8 cellular contexts compared by ENCODE assay signal in the genomic region with DNA sequence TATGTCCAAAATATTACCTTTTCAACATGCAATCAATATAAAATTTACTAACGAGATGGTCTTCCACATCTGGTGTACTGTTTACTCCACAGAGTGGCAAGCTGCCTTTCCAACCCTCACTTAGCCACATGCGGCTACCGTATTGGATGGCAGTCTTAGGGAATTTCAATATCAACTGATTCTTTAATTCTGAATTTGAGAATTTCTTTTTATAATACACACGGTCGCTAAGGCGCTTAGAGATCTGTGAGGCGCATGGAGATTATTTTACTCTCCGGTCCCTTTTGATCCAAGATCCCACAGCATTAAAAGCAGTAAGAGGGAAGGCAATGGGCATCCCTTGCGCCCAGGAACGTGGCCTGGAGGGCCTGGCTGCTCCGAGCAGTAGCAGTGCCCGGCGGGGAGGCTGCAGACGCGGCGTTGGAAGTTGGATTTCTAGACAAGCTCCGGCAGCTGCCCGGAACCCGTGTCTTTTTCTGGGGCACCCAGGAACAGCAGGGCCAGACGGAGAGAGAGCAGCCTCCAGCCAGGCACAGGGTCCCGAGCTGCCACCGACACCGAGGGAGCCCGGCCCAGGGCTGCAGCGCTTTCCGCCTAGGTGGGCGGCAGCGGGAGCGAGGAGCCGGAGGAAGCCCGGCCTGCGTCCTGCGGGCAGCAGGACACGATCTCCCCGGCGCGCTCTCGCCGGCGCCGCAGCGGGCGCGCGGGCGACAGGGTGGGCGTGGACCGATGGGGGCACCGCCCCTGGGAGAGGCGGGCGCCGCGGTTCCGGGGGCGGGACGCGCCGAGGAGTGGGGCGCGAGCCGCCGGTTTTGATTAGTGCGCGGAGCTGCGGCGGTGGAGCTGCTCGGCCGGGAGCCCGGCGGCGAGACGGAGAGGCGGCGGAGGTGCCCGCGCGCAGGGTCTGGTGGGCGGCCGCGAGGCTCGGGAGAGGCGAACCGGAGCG. TPM values are rescaled to one million over a fixed set of nuclear protein-coding genes. Genes with fewer than 3 reads are reported as not detected.
A peak's percentile ranks its signal among the peaks of the same experiment; 100 is the strongest.
DNase-seq lines count a peak whose midpoint lies in the region; ATAC-seq and TF ChIP-seq lines count a peak whose summit lies in the region.

A gene (plus strand): TSS at position 819 of the 946 bp plus-strand sequence. CDS start 402 bp downstream, outside the sequence.

- H3K4me1 ChIP-seq in HCT116 (ENCODE audit: control insufficient read depth in 1 of 2, insufficient read depth in 2 of 2, low read length in 2 of 2) (peaks cover 31 to 86% of the 10 kb centered on the region in 2 experiments), ovary (ENCODE audit: insufficient read depth) (peaks cover 6% of the 10 kb centered on the region), thymus (ENCODE audit: control insufficient read depth, insufficient read depth, low read length) (no peaks in the 10 kb centered on the region)

- H3K9me3 ChIP-seq in HCT116 (ENCODE audit: control insufficient read depth in 1 of 2, insufficient read depth in 1 of 2, low read depth in 1 of 2, low read length in 2 of 2) (no peaks in the 10 kb centered on the region), ovary (no peaks in the 10 kb centered on the region), thymus (ENCODE audit: control insufficient read depth) (no peaks in the 10 kb centered on the region)

- peak within 1 kb of the TSS; percentile 95 for H3K27ac Mint-ChIP-seq in activated naive CD8-positive, alpha-beta T cell

- RAD21 ChIA-PET in HCT116 (lab: Charles Lee; ENCODE audit: low non-redundant PET in 1 of 2, low total read pairs in 2 of 2, uncharacterized antibody in 2 of 2, unreplicated experiment in 2 of 2): interaction anchor here in 1 of 2 experiments (1.3 kb wide), 1 partner anchor 179 kb away, joined by 3 read pairs; no protein-coding TSS in a partner anchor

- WGBS in ovary, 3 donors: 0 to 1% (median 1%) methylated on average over 42 to 84 of the region's 84 CpGs
- WGBS in thymus: 1% methylated on average over 84 of the region's 84 CpGs

- no peaks in the 10 kb centered on the region; the same call in 1 of the 2 replicates for H4K20me1 ChIP-seq in HCT116 (ENCODE audit: insufficient read depth)

- H3K27ac ChIP-seq in HCT116 (ENCODE audit: low read depth, low read length) (peak within 1 kb of the TSS; percentile 92), ovary (peak within 1 kb of the TSS; percentile 82 to 83), thymus (ENCODE audit: low read depth) (peak within 1 kb of the TSS; percentile 96)

- TSS peak; percentile 87 for BruUV-seq in HCT116 (replicated peaks; lab: Mats Ljungman, UMichigan)

- ATAC-seq in HCT116: peak; percentile 83

- no peaks in the 10 kb centered on the region for H3K9me2 ChIP-seq in HCT116 (ENCODE audit: insufficient read depth)

- H3K36me3 Mint-ChIP-seq in activated naive CD8-positive, alpha-beta T cell: no peaks in the 10 kb centered on the region

- no peaks in the 10 kb centered on the region for H3K36me3 ChIP-seq in HCT116 (ENCODE audit: control insufficient read depth in 1 of 2, insufficient read depth in 2 of 2, low read length in 2 of 2)
- no peaks in the 10 kb centered on the region for H3K36me3 ChIP-seq in ovary
- no peaks in the 10 kb centered on the region for H3K36me3 ChIP-seq in thymus (ENCODE audit: control insufficient read depth, insufficient read depth)

- peak within 1 kb of the TSS; percentile 71 for H3K4me2 ChIP-seq in HCT116 (ENCODE audit: low read length)

- no peaks in the 10 kb centered on the region for H3K27me3 Mint-ChIP-seq in activated naive CD8-positive, alpha-beta T cell

- no peak for TF ChIP-seq EP300 in ovary (IDR thresholded peaks at IDR 0.05)

- H3K4me1 Mint-ChIP-seq in activated naive CD8-positive, alpha-beta T cell (ENCODE audit: low read depth): peaks cover 25% of the 10 kb centered on the region

- peaks cover 44% of the 10 kb centered on the region for H3K79me2 ChIP-seq in HCT116 (ENCODE audit: insufficient read depth, low read length)

- DNase-seq in GM03348 (ENCODE audit: low spot score) (peak; percentile 99), HCT116 (ENCODE audit: low read depth, low spot score) (peak; percentile 72), MV-4-11 (lab: John Stamatoyannopoulos, UW) (peak; percentile 77), SKM-1 treated with dmso at 0.1 percent for 144 hours (lab: John Stamatoyannopoulos, UW; ENCODE audit: unreplicated experiment) (peak; percentile 66), glomerular visceral epithelial cell (ENCODE audit: extremely low spot score) (peak; percentile 95), ovary (peak; percentile 85 to 92 (median 87))

- H3K9ac ChIP-seq in HCT116 (ENCODE audit: low read length): peak within 1 kb of the TSS; percentile 84

- intact Hi-C loops in HCT116 (cut with micrococcal nuclease): loop anchor here (2.0 to 5.0 kb wide), 2 partner anchors 134 to 179 kb away; no protein-coding TSS in a partner anchor
- intact Hi-C loops in ovary (cut with DNase I): loop anchor here in 2 of 4 donors (5.0 to 10.0 kb wide), 3 partner anchors 176 to 1814 kb away; a partner anchor contains a TSS

- H3K27me3 ChIP-seq in HCT116 (ENCODE audit: insufficient read depth, low read length) (no peaks in the 10 kb centered on the region), ovary (no peaks in the 10 kb centered on the region), thymus (ENCODE audit: control insufficient read depth, insufficient read depth) (no peaks in the 10 kb centered on the region)

- POLR2A ChIA-PET in HCT116 (lab: Charles Lee): interaction anchor here (1.3 to 1.7 kb wide), 3 partner anchors 11 to 135 kb away, joined by 3 to 6 read pairs (median 4); no protein-coding TSS in a partner anchor

- H3K4me3 Mint-ChIP-seq in activated naive CD8-positive, alpha-beta T cell: peak within 1 kb of the TSS; percentile 95

- TF ChIP-seq POLR2A in HCT116 (IDR thresholded peaks at IDR 0.05; ENCODE audit: borderline replicate concordance, extremely low read depth, insufficient read depth, insufficient read length): peak; percentile 98
- peak; percentile 92 for TF ChIP-seq POLR2A in ovary (IDR thresholded peaks at IDR 0.05)

- H3K9me3 Mint-ChIP-seq in activated naive CD8-positive, alpha-beta T cell (ENCODE audit: low read depth): no peaks in the 10 kb centered on the region

- no peak for TF ChIP-seq CTCF in HCT116 (IDR thresholded peaks at IDR 0.05 in 2 of 3, conservative IDR thresholded peaks at IDR 0.05 in 1 of 3; ENCODE audit: borderline replicate concordance in 1 of 3, insufficient read depth in 1 of 3, low read depth in 2 of 3, low read length in 2 of 3)
- peak in 1 of 3 donors; percentile 21 for TF ChIP-seq CTCF in ovary (IDR thresholded peaks at IDR 0.05)

- CTCF ChIA-PET in HCT116 (lab: Charles Lee): no interaction called here

- H3K4me3 ChIP-seq in HCT116 (replicated peaks in 1 of 2; ENCODE audit: low read depth in 1 of 2, low read length in 2 of 2): peak within 1 kb of the TSS; percentile 77 to 81
- peak within 1 kb of the TSS; percentile 86 for H3K4me3 ChIP-seq in ovary
- peak within 1 kb of the TSS; percentile 100 for H3K4me3 ChIP-seq in thymus (ENCODE audit: low read length)

- TF ChIP-seq RAD21 in HCT116 (IDR thresholded peaks at IDR 0.05; ENCODE audit: low read depth): no peak; the same call in 1 of the 2 replicates

- no peak within 1 kb of the TSS for H2AFZ ChIP-seq in HCT116 (ENCODE audit: low read depth, low read length, poor library complexity, severe bottlenecking)

TF ChIP-seq in HCT116, 20 proteins besides CTCF, POLR2A, EP300 and RAD21 (continues in another document):
- TF ChIP-seq TCF7L2 (IDR thresholded peaks at IDR 0.05; ENCODE audit: borderline replicate concordance, extremely low read depth, insufficient read depth, insufficient read length) (peak; percentile 8), SRF (IDR thresholded peaks at IDR 0.05; ENCODE audit: low read depth) (no peak), CEBPB (IDR thresholded peaks at IDR 0.05; ENCODE audit: low read depth) (no peak), SIN3A (IDR thresholded peaks at IDR 0.05; ENCODE audit: low read depth) (peak; percentile 75), ZFX (IDR thresholded peaks at IDR 0.05) (peak; percentile 76), SP1 (IDR thresholded peaks at IDR 0.05; ENCODE audit: low read depth) (peak; percentile 41; the same call in 1 of the 2 replicates), JUND (IDR thresholded peaks at IDR 0.05) (no peak), FOSL1 (IDR thresholded peaks at IDR 0.05; ENCODE audit: low read depth) (no peak), EGR1 (IDR thresholded peaks at IDR 0.05; ENCODE audit: low read depth) (peak; percentile 80; the same call in 1 of the 2 replicates)
- TF ChIP-seq, protein P1, sequence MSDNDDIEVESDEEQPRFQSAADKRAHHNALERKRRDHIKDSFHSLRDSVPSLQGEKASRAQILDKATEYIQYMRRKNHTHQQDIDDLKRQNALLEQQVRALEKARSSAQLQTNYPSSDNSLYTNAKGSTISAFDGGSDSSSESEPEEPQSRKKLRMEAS (IDR thresholded peaks at IDR 0.05): peak; percentile 64
- TF ChIP-seq, protein P2, sequence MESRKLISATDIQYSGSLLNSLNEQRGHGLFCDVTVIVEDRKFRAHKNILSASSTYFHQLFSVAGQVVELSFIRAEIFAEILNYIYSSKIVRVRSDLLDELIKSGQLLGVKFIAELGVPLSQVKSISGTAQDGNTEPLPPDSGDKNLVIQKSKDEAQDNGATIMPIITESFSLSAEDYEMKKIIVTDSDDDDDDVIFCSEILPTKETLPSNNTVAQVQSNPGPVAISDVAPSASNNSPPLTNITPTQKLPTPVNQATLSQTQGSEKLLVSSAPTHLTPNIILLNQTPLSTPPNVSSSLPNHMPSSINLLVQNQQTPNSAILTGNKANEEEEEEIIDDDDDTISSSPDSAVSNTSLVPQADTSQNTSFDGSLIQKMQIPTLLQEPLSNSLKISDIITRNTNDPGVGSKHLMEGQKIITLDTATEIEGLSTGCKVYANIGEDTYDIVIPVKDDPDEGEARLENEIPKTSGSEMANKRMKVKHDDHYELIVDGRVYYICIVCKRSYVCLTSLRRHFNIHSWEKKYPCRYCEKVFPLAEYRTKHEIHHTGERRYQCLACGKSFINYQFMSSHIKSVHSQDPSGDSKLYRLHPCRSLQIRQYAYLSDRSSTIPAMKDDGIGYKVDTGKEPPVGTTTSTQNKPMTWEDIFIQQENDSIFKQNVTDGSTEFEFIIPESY (IDR thresholded peaks at IDR 0.05; ENCODE audit: extremely low read depth, insufficient replicate concordance, low read length): peak; percentile 69
- TF ChIP-seq, protein P3, sequence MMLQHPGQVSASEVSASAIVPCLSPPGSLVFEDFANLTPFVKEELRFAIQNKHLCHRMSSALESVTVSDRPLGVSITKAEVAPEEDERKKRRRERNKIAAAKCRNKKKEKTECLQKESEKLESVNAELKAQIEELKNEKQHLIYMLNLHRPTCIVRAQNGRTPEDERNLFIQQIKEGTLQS (IDR thresholded peaks at IDR 0.05): no peak

RNA-seq across cellular contexts. Expression of the gene that starts here (rescaled TPM):
- total RNA-seq in HCT116 (2021; ENCODE audit: unreplicated experiment) (32.6 TPM), ovary (10 to 100 TPM; 18.6 to 74.1 (median 22.5) TPM)
- 12.9 and 13.2 TPM in 2 replicates for polyA plus RNA-seq in HCT116 (2012)
- polyA plus RNA-seq in ovary (10 to 100 TPM; 13.1 to 15.5 TPM), thymus (37.1 TPM)

Comparison
In these comparisons a context has a peak if more than half of its experiments do, and no peak if none do; other contexts are left out.
1. Peak in every context shown above with its lines: DNase-seq, ATAC-seq, H3K4me3 ChIP-seq and H3K27ac ChIP-seq.